In genomic region chr7:76193881-76194280, GRCh38 we compare ENCODE assay signal across 28 cellular contexts. TPM values are rescaled to one million over a fixed set of nuclear protein-coding genes. Genes with fewer than 3 reads are reported as not detected.
"Had no signal": no experiment of that assay in that cellular context is flagged by ENCODE, and none has a peak within 500 bp of the region (broad histone marks: within the 10 kb centered on the region; RNA-seq: fewer than 3 reads in every experiment).

No MANE protein-coding gene starts in this region.

- H3K36me3 Mint-ChIP-seq: activated naive CD8-positive, alpha-beta T cell treated with anti-CD3 and anti-CD28 coated beads, Interleukin-2, amount 10 ng/mL, durations not matched to agents 7 days and 5 days; stimulated activated memory B cell treated with anti-CD40 and anti-IgM and Interleukin-4, amounts not matched to agents 10 μg/mL and 1 μg/mL and 100 μg/mL, for 72 hours; type B pancreatic cell had no signal

- H3K9ac ChIP-seq: parathyroid adenoma had no signal

- ATAC-seq: activated CD4-positive, CD25-positive, alpha-beta regulatory T cell treated with anti-CD3 and anti-CD28 coated beads, Interleukin-2, amount 50 U/mL, for 24 hours; effector memory CD8-positive, alpha-beta T cell; esophagus mucosa; foreskin keratinocyte; left ventricle myocardium superior; psoas muscle; stimulated activated memory B cell treated with anti-CD40 and anti-IgM and Interleukin-4, amounts not matched to agents 10 μg/mL and 1 μg/mL and 100 μg/mL, for 72 hours; stimulated activated naive CD8-positive, alpha-beta T cell treated with anti-CD3 and anti-CD28 coated beads, Interleukin-15, amount 100 ng/mL, for 72 hours had no signal

- H2AFZ ChIP-seq: parathyroid adenoma had no signal

- H3K4me3 ChIP-seq: psoas muscle, smooth muscle cell, vagina had no signal

- H3K4me1 ChIP-seq: foreskin keratinocyte, parathyroid adenoma, psoas muscle, vagina had no signal

- H3K27ac ChIP-seq: brain microvascular endothelial cell, foreskin keratinocyte, parathyroid adenoma, psoas muscle, vagina, VCaP had no signal

- H3K9me3 Mint-ChIP-seq: activated naive CD8-positive, alpha-beta T cell treated with anti-CD3 and anti-CD28 coated beads, Interleukin-2, amount 10 ng/mL, durations not matched to agents 7 days and 5 days; effector memory CD8-positive, alpha-beta T cell; T-helper 1 cell treated with Interleukin-12 subunit alpha and Interleukin-12 subunit beta and Interleukin-4 antibody, amounts not matched to agents 30 μg/mL and 1 μg/mL, for 36 hours; type B pancreatic cell had no signal

- H3K36me3 ChIP-seq: brain microvascular endothelial cell, vagina had no signal

- H3K27ac Mint-ChIP-seq: activated naive CD8-positive, alpha-beta T cell treated with anti-CD3 and anti-CD28 coated beads, Interleukin-2, amount 10 ng/mL, durations not matched to agents 7 days and 5 days; effector memory CD8-positive, alpha-beta T cell; stimulated activated memory B cell treated with anti-CD40 and anti-IgM and Interleukin-4, amounts not matched to agents 10 μg/mL and 1 μg/mL and 100 μg/mL, for 72 hours; stimulated activated naive CD8-positive, alpha-beta T cell treated with anti-CD3 and anti-CD28 coated beads, Interleukin-15, amount 100 ng/mL, for 72 hours; T-helper 1 cell treated with Interleukin-12 subunit alpha and Interleukin-12 subunit beta and Interleukin-4 antibody, amounts not matched to agents 30 μg/mL and 1 μg/mL, for 36 hours; type B pancreatic cell had no signal

- H3K79me2 ChIP-seq: parathyroid adenoma had no signal

- H3K27me3 ChIP-seq: brain microvascular endothelial cell, foreskin keratinocyte, vagina had no signal

- H3K4me2 ChIP-seq: smooth muscle cell had no signal

- H3K4me1 Mint-ChIP-seq: stimulated activated naive CD8-positive, alpha-beta T cell treated with anti-CD3 and anti-CD28 coated beads, Interleukin-15, amount 100 ng/mL, for 72 hours had no signal

- DNase-seq: activated CD4-positive, alpha-beta T cell treated with anti-CD3 and anti-CD28 coated beads for 48 hours; activated CD4-positive, alpha-beta T cell treated with anti-CD3 and anti-CD28 coated beads, Interleukin-2, amount 50 U/mL, for 48 hours; activated CD8-positive, alpha-beta memory T cell treated with anti-CD3 and anti-CD28 coated beads for 24 hours; activated effector memory CD4-positive, alpha-beta T cell treated with Interleukin-2 at 50 U/mL for 16 hours; activated naive CD4-positive, alpha-beta T cell treated with Interleukin-2 at 50 U/mL for 16 hours; activated naive CD8-positive, alpha-beta T cell treated with anti-CD3 and anti-CD28 coated beads, Interleukin-2, amount 10 ng/mL, durations not matched to agents 7 days and 5 days; brain microvascular endothelial cell; cortex of kidney; effector memory CD8-positive, alpha-beta T cell; foreskin keratinocyte; left ventricle myocardium superior; occipital lobe; psoas muscle; stimulated activated CD4-positive, alpha-beta T cell treated with anti-CD3 and anti-CD28 coated beads, Interleukin-1b, Interleukin-23, amount 100 ng/mL, for 48 hours; stimulated activated CD4-positive, alpha-beta T cell treated with anti-CD3 and anti-CD28 coated beads, Interleukin-4, amount 100 ng/mL, for 4 hours; stimulated activated CD8-positive, alpha-beta memory T cell treated with anti-CD3 and anti-CD28 coated beads, Interleukin-4, amount 100 ng/mL, for 48 hours; stimulated activated naive CD8-positive, alpha-beta T cell treated with anti-CD3 and anti-CD28 coated beads, Interleukin-15, amount 100 ng/mL, for 72 hours; substantia nigra; T-helper 9 cell had no signal

- H3K9me3 ChIP-seq: vagina had no signal

- H3K4me3 Mint-ChIP-seq: activated naive CD8-positive, alpha-beta T cell treated with anti-CD3 and anti-CD28 coated beads, Interleukin-2, amount 10 ng/mL, durations not matched to agents 7 days and 5 days; effector memory CD8-positive, alpha-beta T cell; stimulated activated memory B cell treated with anti-CD40 and anti-IgM and Interleukin-4, amounts not matched to agents 10 μg/mL and 1 μg/mL and 100 μg/mL, for 72 hours; stimulated activated naive CD8-positive, alpha-beta T cell treated with anti-CD3 and anti-CD28 coated beads, Interleukin-15, amount 100 ng/mL, for 72 hours; T-helper 1 cell treated with Interleukin-12 subunit alpha and Interleukin-12 subunit beta and Interleukin-4 antibody, amounts not matched to agents 30 μg/mL and 1 μg/mL, for 36 hours; type B pancreatic cell had no signal

RNA-seq across cellular contexts. Expression of gene SRRM3, which starts 7.8 kb away (rescaled TPM):
- total RNA-seq: activated naive CD8-positive, alpha-beta T cell treated with anti-CD3 and anti-CD28 coated beads, Interleukin-2, amount 10 ng/mL, durations not matched to agents 7 days and 5 days had no signal
